10 cellular contexts compared by ENCODE assay signal in genomic region chr6:106069478-106069877, GRCh38. TPM values are rescaled to one million over a fixed set of nuclear protein-coding genes. Genes with fewer than 3 reads are reported as not detected.
DNase-seq lines count a peak whose midpoint lies in the region; ATAC-seq and TF ChIP-seq lines count a peak whose summit lies in the region.
"Had no signal": no experiment of that assay in that cellular context is flagged by ENCODE, and none has a peak within 500 bp of the region (broad histone marks: within the 10 kb centered on the region; RNA-seq: fewer than 3 reads in every experiment).

No MANE protein-coding gene starts in this region.

- H3K27ac ChIP-seq in WERI-Rb-1 (peak overlapping the region; percentile 58), psoas muscle (no peak overlapping the region)

- H3K27me3 ChIP-seq in WERI-Rb-1 (ENCODE audit: insufficient read depth, low read depth, severe bottlenecking) (no peaks in the 10 kb centered on the region), psoas muscle (ENCODE audit: insufficient read depth in 3 of 3, low read length in 2 of 3) (peaks cover 0 to 2% (median 0%) of the 10 kb centered on the region in 3 donors)

- DNase-seq in COR-L47 (lab: John Stamatoyannopoulos, UW): peak; percentile 61
- DNase-seq in NCI-H1417 treated with DMSO at 0.1 percent for 48 hours (lab: John Stamatoyannopoulos, UW): peak; percentile 34
- DNase-seq in WERI-Rb-1: peak; percentile 70
- DNase-seq in kidney tubule cell (ENCODE audit: low spot score): peak; percentile 93
- DNase-seq in psoas muscle: no peak
- DNase-seq: activated CD8-positive, alpha-beta memory T cell treated with anti-CD3 and anti-CD28 coated beads, Interleukin-2, amount 50 U/mL, for 48 hours; GDM1 had no signal

- H3K4me3 ChIP-seq in WERI-Rb-1 (ENCODE audit: low read depth, low read length): no peak overlapping the region
- no peak overlapping the region for H3K4me3 ChIP-seq in psoas muscle

- ATAC-seq in HG03159 (IDR thresholded peaks at IDR 0.05; ENCODE audit: unreplicated experiment) (no peak), psoas muscle (no peak), GM19023 (IDR thresholded peaks at IDR 0.05; ENCODE audit: unreplicated experiment) (no peak), HG02571 (IDR thresholded peaks at IDR 0.05; ENCODE audit: unreplicated experiment) (no peak)

- no peaks in the 10 kb centered on the region for H3K4me1 ChIP-seq in psoas muscle

- H3K9me3 ChIP-seq in WERI-Rb-1 (ENCODE audit: severe bottlenecking): no peaks in the 10 kb centered on the region
- H3K9me3 ChIP-seq in psoas muscle: no peaks in the 10 kb centered on the region

- intact Hi-C loops in psoas muscle (cut with DNase I): no loop called here

- TF ChIP-seq CTCF in WERI-Rb-1 (IDR thresholded peaks at IDR 0.05; ENCODE audit: low read depth, low read length) (no peak), psoas muscle (IDR thresholded peaks at IDR 0.05) (no peak)

- 8 to 10% (median 10%) methylated on average over 8 of the region's 8 CpGs for WGBS in psoas muscle, 3 donors

- H3K36me3 ChIP-seq in WERI-Rb-1: peaks cover 12% of the 10 kb centered on the region
- H3K36me3 ChIP-seq in psoas muscle (ENCODE audit: insufficient read depth in 1 of 2, low read depth in 1 of 2): no peaks in the 10 kb centered on the region

RNA-seq across cellular contexts. Expression of gene PRDM1, which starts 16.7 kb away (rescaled TPM):
- 1 to 10 TPM; 1.3 to 2.0 (median 1.7) TPM for total RNA-seq in psoas muscle
- under 1 TPM; 0.33 to 0.72 (median 0.36) TPM for polyA plus RNA-seq in psoas muscle

Comparison
In these comparisons a context has a peak if more than half of its experiments do, and no peak if none do; other contexts are left out.
1. DNase-seq: peak in COR-L47 (single experiment), NCI-H1417 treated with DMSO at 0.1 percent for 48 hours (single experiment), WERI-Rb-1 (single experiment) and kidney tubule cell (single experiment); none in psoas muscle (0 of 2).